In genomic region chr3:173353137-173353536, GRCh38 we compare ENCODE assay signal across 3 cellular contexts. TPM values are rescaled to one million over a fixed set of nuclear protein-coding genes. Genes with fewer than 3 reads are reported as not detected.
"Had no signal": no experiment of that assay in that cellular context is flagged by ENCODE, and none has a peak within 500 bp of the region (broad histone marks: within the 10 kb centered on the region; RNA-seq: fewer than 3 reads in every experiment).

No MANE protein-coding gene starts in this region.

RNA-seq across cellular contexts. Expression of gene NLGN1, which starts 44.4 kb away (rescaled TPM):
- total RNA-seq: LHCN-M2, MCF 10A, OCI-LY7 had no signal
